16 cellular contexts compared by ENCODE assay signal in genomic region chr16:66619036-66619435, GRCh38. TPM values are rescaled to one million over a fixed set of nuclear protein-coding genes. Genes with fewer than 3 reads are reported as not detected.
DNase-seq lines count a peak whose midpoint lies in the region; ATAC-seq and TF ChIP-seq lines count a peak whose summit lies in the region.
"Had no signal": no experiment of that assay in that cellular context is flagged by ENCODE, and none has a peak within 500 bp of the region (broad histone marks: within the 10 kb centered on the region; RNA-seq: fewer than 3 reads in every experiment).

No MANE protein-coding gene starts in this region.

- WGBS in smooth muscle cell (ENCODE audit: low lambda C conversion rate): 48% methylated on average over 2 of the region's 2 CpGs

- H3K36me3 ChIP-seq in adipocyte (ENCODE audit: control insufficient read depth, insufficient read depth, low read length, severe bottlenecking) (peaks cover 10% of the 10 kb centered on the region), smooth muscle cell (ENCODE audit: low read depth) (no peaks in the 10 kb centered on the region)

- peak overlapping the region; percentile 84 for H3K27ac ChIP-seq in smooth muscle cell (ENCODE audit: low read depth)
- H3K27ac ChIP-seq: lower lobe of right lung had no signal

- H3K4me3 ChIP-seq in adipocyte (ENCODE audit: low read length) (peak overlapping the region; percentile 43), smooth muscle cell (no peak overlapping the region)
- H3K4me3 ChIP-seq: lower lobe of right lung had no signal

- no peaks in the 10 kb centered on the region for H3K79me2 ChIP-seq in smooth muscle cell (ENCODE audit: low read depth)

- H4K20me1 ChIP-seq in smooth muscle cell (ENCODE audit: low read depth): peaks cover 5% of the 10 kb centered on the region

- peak overlapping the region; percentile 76 for H3K9ac ChIP-seq in adipocyte (ENCODE audit: low read length)
- peak overlapping the region; percentile 33 for H3K9ac ChIP-seq in smooth muscle cell (ENCODE audit: low read depth)

- H2AFZ ChIP-seq in smooth muscle cell (ENCODE audit: low read depth): no peak overlapping the region

- H3F3A ChIP-seq in smooth muscle cell (ENCODE audit: low read depth): no peaks in the 10 kb centered on the region

- H3K4me1 ChIP-seq in adipocyte (ENCODE audit: control insufficient read depth, insufficient read depth, low read length) (peaks cover 85% of the 10 kb centered on the region), smooth muscle cell (ENCODE audit: low read depth) (peaks cover 25% of the 10 kb centered on the region)

- ATAC-seq in HG02852 (IDR thresholded peaks at IDR 0.05; ENCODE audit: unreplicated experiment): no peak
- no peak for ATAC-seq in GM21723 (IDR thresholded peaks at IDR 0.05; ENCODE audit: unreplicated experiment)
- ATAC-seq: T-cell had no signal

- H3K4me2 ChIP-seq in smooth muscle cell: peak overlapping the region; percentile 71

- no peaks in the 10 kb centered on the region for H3K9me3 ChIP-seq in adipocyte (ENCODE audit: control insufficient read depth, low read length)
- H3K9me3 ChIP-seq in smooth muscle cell (replicated peaks; ENCODE audit: low read depth): no peaks in the 10 kb centered on the region
- H3K9me3 ChIP-seq: lower lobe of right lung had no signal

- peak; percentile 35 for DNase-seq in GM04503 (ENCODE audit: low read depth)
- peak; percentile 69 for DNase-seq in adipocyte (ENCODE audit: low read depth)
- peak; percentile 90 for DNase-seq in fibroblast of peridontal ligament (ENCODE audit: extremely low read depth)
- no peak for DNase-seq in smooth muscle cell (lab: John Stamatoyannopoulos, UW; ENCODE audit: unreplicated experiment)
- no peak for DNase-seq in DMS79 treated with DMSO at 0.1 percent for 48 hours (lab: John Stamatoyannopoulos, UW)
- no peak for DNase-seq in retina
- DNase-seq: activated CD4-positive, alpha-beta T cell treated with anti-CD3 and anti-CD28 coated beads, Interleukin-2, amount 50 U/mL, for 1 hour; cerebellar nuclear complex; lower lobe of right lung; NCI-H2029; NK-92 treated with Interleukin-12 subunit alpha and Interleukin-12 subunit beta, amount 100 ng/mL, for 24 hours; stimulated activated CD4-positive, alpha-beta T cell treated with anti-CD3 and anti-CD28 coated beads, Interleukin-2, amount 100 ng/mL, for 24 hours; T-cell had no signal

- TF ChIP-seq CTCF in smooth muscle cell (IDR thresholded peaks at IDR 0.05; ENCODE audit: borderline replicate concordance, insufficient read depth, poor library complexity, severe bottlenecking): no peak

- no peaks in the 10 kb centered on the region for H3K27me3 ChIP-seq in adipocyte (replicated peaks; ENCODE audit: control insufficient read depth, insufficient read depth, low read length)
- no peaks in the 10 kb centered on the region for H3K27me3 ChIP-seq in smooth muscle cell (ENCODE audit: low read depth)

RNA-seq across cellular contexts. Expression of gene CMTM3, which starts 14.5 kb away (rescaled TPM):
- total RNA-seq in smooth muscle cell: 21.8 and 36.6 TPM in 2 replicates
- polyA plus RNA-seq in smooth muscle cell: 57.3 and 57.8 TPM in 2 replicates

RNA-seq across cellular contexts. Expression of gene CMTM2, which starts 39.8 kb away (rescaled TPM):
- not detected in 2 replicates for total RNA-seq in smooth muscle cell
- 0.60 TPM in 1 of 2 replicates, not detected in the other for polyA plus RNA-seq in smooth muscle cell
- total RNA-seq: glomerular endothelial cell had no signal

RNA-seq across cellular contexts. Expression of gene CMTM1, which starts 52.8 kb away (rescaled TPM):
- total RNA-seq in smooth muscle cell: 0.27 and 2.6 TPM in 2 replicates
- 2.5 and 2.6 TPM in 2 replicates for polyA plus RNA-seq in smooth muscle cell

Comparison
In these comparisons a context has a peak if more than half of its experiments do, and no peak if none do; other contexts are left out.
1. DNase-seq: peak in GM04503 (single experiment), adipocyte (single experiment) and fibroblast of peridontal ligament (single experiment); none in smooth muscle cell (single experiment), DMS79 treated with DMSO at 0.1 percent for 48 hours (single experiment) and retina (single experiment).